In genomic region chr5:32272746-32273145, GRCh38 we compare ENCODE assay signal across 14 cellular contexts. TPM values are rescaled to one million over a fixed set of nuclear protein-coding genes. Genes with fewer than 3 reads are reported as not detected.
A peak's percentile ranks its signal among the peaks of the same experiment; 100 is the strongest.
DNase-seq lines count a peak whose midpoint lies in the region; ATAC-seq and TF ChIP-seq lines count a peak whose summit lies in the region.
"Had no signal": no experiment of that assay in that cellular context is flagged by ENCODE, and none has a peak within 500 bp of the region (broad histone marks: within the 10 kb centered on the region; RNA-seq: fewer than 3 reads in every experiment).

No MANE protein-coding gene starts in this region.

- H3F3A ChIP-seq in GM23338 (replicated peaks; ENCODE audit: low read depth) = no peaks in the 10 kb centered on the region; the same call in none of the 2 replicates

- H4K20me1 ChIP-seq in GM23338 (replicated peaks; ENCODE audit: insufficient read depth) = no peaks in the 10 kb centered on the region

- peaks cover 30% of the 10 kb centered on the region for H3K4me1 ChIP-seq in GM23338 (ENCODE audit: insufficient read depth)

- ATAC-seq in GM23338 = no peak
- ATAC-seq in central memory CD8-positive, alpha-beta T cell (replicated peaks; ENCODE audit: extremely low read depth, poor library complexity, severe bottlenecking) = no peak
- no peak for ATAC-seq in T-cell (replicated peaks in 1 of 4)
- ATAC-seq in activated CD4-positive, CD25-positive, alpha-beta regulatory T cell treated with anti-CD3 and anti-CD28 coated beads, Interleukin-2, amount 50 U/mL, for 24 hours = no peak

- peak overlapping the region; percentile 83 for H3K27ac Mint-ChIP-seq in GM23338
- H3K27ac Mint-ChIP-seq in central memory CD8-positive, alpha-beta T cell (ENCODE audit: low read depth) = peak overlapping the region; percentile 70
- peak overlapping the region; percentile 32 for H3K27ac Mint-ChIP-seq in nephron progenitor cell
- H3K27ac Mint-ChIP-seq in T-cell = no peak overlapping the region

- peak overlapping the region; percentile 7; the same call in 1 of the 2 replicates for H3K27ac ChIP-seq in C4-2B
- H3K27ac ChIP-seq in GM23338 (ENCODE audit: low read depth) = no peak overlapping the region
- H3K27ac ChIP-seq: PC-9, SK-N-MC had no signal

- H3K4me2 ChIP-seq in GM23338 = no peak overlapping the region
- H3K4me2 ChIP-seq: PC-9 had no signal

- peaks cover 13% of the 10 kb centered on the region for H3K79me2 ChIP-seq in GM23338 (replicated peaks; ENCODE audit: insufficient read depth)

- DNase-seq in GM23338 (ENCODE audit: low spot score) (no peak), nephron progenitor cell (no peak), T-cell (no peak), epidermal melanocyte (ENCODE audit: insufficient read length, low spot score) (no peak)
- DNase-seq in central memory CD8-positive, alpha-beta T cell (ENCODE audit: low spot score in 2 of 2) = no peak
- DNase-seq: H7, NCI-H1436, NCI-H2081 treated with DMSO at 0.1 percent for 48 hours, NCI-H345, NCI-H69, PC-9 had no signal

- POLR2A ChIA-PET in T-cell (lab: Charles Lee) = no interaction called here

- no peak overlapping the region for H3K4me3 ChIP-seq in GM23338
- H3K4me3 ChIP-seq: PC-9, SK-N-MC had no signal

- H3K9me3 Mint-ChIP-seq in GM23338 (no peaks in the 10 kb centered on the region), nephron progenitor cell (no peaks in the 10 kb centered on the region), T-cell (no peaks in the 10 kb centered on the region)
- H3K9me3 Mint-ChIP-seq in central memory CD8-positive, alpha-beta T cell = no peaks in the 10 kb centered on the region

- no peaks in the 10 kb centered on the region for H3K9me2 ChIP-seq in GM23338 (ENCODE audit: insufficient read depth)

- peaks cover 8% of the 10 kb centered on the region for H3K27me3 Mint-ChIP-seq in GM23338 (ENCODE audit: insufficient read depth, low read depth, poor library complexity)
- H3K27me3 Mint-ChIP-seq in central memory CD8-positive, alpha-beta T cell = no peaks in the 10 kb centered on the region
- H3K27me3 Mint-ChIP-seq in nephron progenitor cell (ENCODE audit: low read depth, poor library complexity) = no peaks in the 10 kb centered on the region
- no peaks in the 10 kb centered on the region for H3K27me3 Mint-ChIP-seq in T-cell

- CTCF ChIA-PET in T-cell (lab: Charles Lee) = interaction anchor here in 1 of 2 donors (0.5 to 0.6 kb wide), 3 partner anchors 16 to 390 kb away, joined by 3 to 5 read pairs (median 3); no protein-coding TSS in a partner anchor

- TF ChIP-seq CTCF in C4-2B (conservative IDR thresholded peaks at IDR 0.05) = no peak
- TF ChIP-seq CTCF in GM23338 (conservative IDR thresholded peaks at IDR 0.05; ENCODE audit: low read depth in 2 of 2) = no peak
- no peak for TF ChIP-seq CTCF in nephron progenitor cell (IDR thresholded peaks at IDR 0.05)

- H3K36me3 ChIP-seq in GM23338 (ENCODE audit: insufficient read depth) = peaks cover 45% of the 10 kb centered on the region

- no peaks in the 10 kb centered on the region for H3K27me3 ChIP-seq in GM23338 (ENCODE audit: insufficient read depth)

- H2AFZ ChIP-seq in GM23338 = no peak overlapping the region
- H2AFZ ChIP-seq: PC-9 had no signal

- H3K4me3 Mint-ChIP-seq in GM23338 = no peak overlapping the region
- H3K4me3 Mint-ChIP-seq in central memory CD8-positive, alpha-beta T cell = no peak overlapping the region
- H3K4me3 Mint-ChIP-seq in nephron progenitor cell = no peak overlapping the region
- H3K4me3 Mint-ChIP-seq in T-cell = no peak overlapping the region

- H3K4me1 Mint-ChIP-seq in GM23338 (peaks cover 35% of the 10 kb centered on the region), nephron progenitor cell (peaks cover 37% of the 10 kb centered on the region), T-cell (peaks cover 18 to 20% (median 19%) of the 10 kb centered on the region in 3 donors)
- H3K4me1 Mint-ChIP-seq in central memory CD8-positive, alpha-beta T cell = peaks cover 13% of the 10 kb centered on the region

- H3K36me3 Mint-ChIP-seq in GM23338 (ENCODE audit: low read depth) (peaks cover 72% of the 10 kb centered on the region), nephron progenitor cell (ENCODE audit: low read depth) (peaks cover 64% of the 10 kb centered on the region), T-cell (peaks cover 43% of the 10 kb centered on the region)
- peaks cover 53% of the 10 kb centered on the region for H3K36me3 Mint-ChIP-seq in central memory CD8-positive, alpha-beta T cell (ENCODE audit: insufficient read depth)

TF ChIP-seq in GM23338, 12 proteins besides CTCF, POLR2A, EP300 and RAD21 (continues in another document):
- TF ChIP-seq JUNB (IDR thresholded peaks at IDR 0.05; ENCODE audit: unreplicated experiment) (no peak), ZNF462 (CRISPR knock-in tag; IDR thresholded peaks at IDR 0.05) (no peak), ZNF114 (CRISPR knock-in tag; IDR thresholded peaks at IDR 0.05) (no peak), EZH2 (IDR thresholded peaks at IDR 0.05; ENCODE audit: low read depth, unreplicated experiment) (no peak), POLR2AphosphoS5 (IDR thresholded peaks at IDR 0.05; ENCODE audit: low read depth) (no peak), EZH2phosphoT487 (IDR thresholded peaks at IDR 0.05; ENCODE audit: unreplicated experiment) (no peak), STAT1 (IDR thresholded peaks at IDR 0.05; ENCODE audit: unreplicated experiment) (no peak), ETS1 (IDR thresholded peaks at IDR 0.05) (no peak)

RNA-seq across cellular contexts. Expression of gene MTMR12, which starts 40.0 kb away (rescaled TPM):
- total RNA-seq in GM23338 (2014; rRNA removed; shearing (Covaris generic)) = 47.4 and 51.6 TPM in 2 replicates
- polyA plus RNA-seq in GM23338 (2016; fragmentation: Nextera tagmentation; extraction: Ambion mirVana) = 17.7 and 18.3 TPM in 2 replicates
- total RNA-seq in T-cell = 10 to 100 TPM; 19.3 to 22.2 (median 20.0) TPM

Comparison
In these comparisons a context has a peak if more than half of its experiments do, and no peak if none do; other contexts are left out.
1. H3K27ac Mint-ChIP-seq: peak in GM23338 (single experiment), central memory CD8-positive, alpha-beta T cell (single experiment) and nephron progenitor cell (single experiment); none in T-cell (0 of 2).